Comparison of ENCODE assay signal across 8 cellular contexts in genomic region chr7:73827568-73828106, GRCh38. TPM values are rescaled to one million over a fixed set of nuclear protein-coding genes. Genes with fewer than 3 reads are reported as not detected.
DNase-seq lines count a peak whose midpoint lies in the region; FAIRE-seq lines count a peak whose summit lies in the region.

No MANE protein-coding gene starts in this region.

- peak overlapping the region; percentile 49 for H3K4me3 Mint-ChIP-seq in dendritic cell treated with granulocyte-macrophage colony-stimulating factor and Interleukin-4, amounts not matched to agents 40 ng/mL and 50 ng/mL, for 4 days
- H3K4me3 Mint-ChIP-seq in activated T-helper 2 cell treated with anti-CD3 and anti-CD28 coated beads, Interferon-gamma antibody, Interleukin-2, Interleukin-4, amounts not matched to agents 10 μg/mL and 5 μg/mL and 100 μg/mL, durations not matched to agents 14 hours and 24 hours and 36 hours (ENCODE audit: low read depth) = no peak overlapping the region

- no peaks in the 10 kb centered on the region for H3K36me3 ChIP-seq in rectal smooth muscle tissue (ENCODE audit: control insufficient read depth, insufficient read depth, low read length)

- peak overlapping the region; percentile 98 for H3K27ac Mint-ChIP-seq in dendritic cell treated with granulocyte-macrophage colony-stimulating factor and Interleukin-4, amounts not matched to agents 40 ng/mL and 50 ng/mL, for 4 days
- H3K27ac Mint-ChIP-seq in activated T-helper 2 cell treated with anti-CD3 and anti-CD28 coated beads, Interferon-gamma antibody, Interleukin-2, Interleukin-4, amounts not matched to agents 10 μg/mL and 5 μg/mL and 100 μg/mL, durations not matched to agents 14 hours and 24 hours and 36 hours = no peak overlapping the region

- peaks cover 97% of the 10 kb centered on the region for H3K4me1 Mint-ChIP-seq in dendritic cell treated with granulocyte-macrophage colony-stimulating factor and Interleukin-4, amounts not matched to agents 40 ng/mL and 50 ng/mL, for 4 days (ENCODE audit: low read depth)
- peaks cover 16% of the 10 kb centered on the region for H3K4me1 Mint-ChIP-seq in activated T-helper 2 cell treated with anti-CD3 and anti-CD28 coated beads, Interferon-gamma antibody, Interleukin-2, Interleukin-4, amounts not matched to agents 10 μg/mL and 5 μg/mL and 100 μg/mL, durations not matched to agents 14 hours and 24 hours and 36 hours (ENCODE audit: low read depth)

- H3K9me3 Mint-ChIP-seq in dendritic cell treated with granulocyte-macrophage colony-stimulating factor and Interleukin-4, amounts not matched to agents 40 ng/mL and 50 ng/mL, for 4 days = no peaks in the 10 kb centered on the region
- no peaks in the 10 kb centered on the region for H3K9me3 Mint-ChIP-seq in activated T-helper 2 cell treated with anti-CD3 and anti-CD28 coated beads, Interferon-gamma antibody, Interleukin-2, Interleukin-4, amounts not matched to agents 10 μg/mL and 5 μg/mL and 100 μg/mL, durations not matched to agents 14 hours and 24 hours and 36 hours

- H3K27me3 Mint-ChIP-seq in dendritic cell treated with granulocyte-macrophage colony-stimulating factor and Interleukin-4, amounts not matched to agents 40 ng/mL and 50 ng/mL, for 4 days = peaks cover 45% of the 10 kb centered on the region
- H3K27me3 Mint-ChIP-seq in activated T-helper 2 cell treated with anti-CD3 and anti-CD28 coated beads, Interferon-gamma antibody, Interleukin-2, Interleukin-4, amounts not matched to agents 10 μg/mL and 5 μg/mL and 100 μg/mL, durations not matched to agents 14 hours and 24 hours and 36 hours (ENCODE audit: low read depth) = peaks cover 18% of the 10 kb centered on the region

- intact Hi-C loops in dendritic cell treated with granulocyte-macrophage colony-stimulating factor and Interleukin-4, amounts not matched to agents 40 ng/mL and 50 ng/mL, for 4 days (cut with micrococcal nuclease) = loop anchor here (2.0 kb wide), 1 partner anchor 27 kb away; no protein-coding TSS in a partner anchor
- intact Hi-C loops in activated T-helper 2 cell treated with anti-CD3 and anti-CD28 coated beads, Interferon-gamma antibody, Interleukin-2, Interleukin-4, amounts not matched to agents 10 μg/mL and 5 μg/mL and 100 μg/mL, durations not matched to agents 14 hours and 24 hours and 36 hours (cut with micrococcal nuclease) = no loop called here

- H3K27me3 ChIP-seq in rectal smooth muscle tissue (ENCODE audit: control insufficient read depth, insufficient read depth, low read length) = no peaks in the 10 kb centered on the region

- H3K4me1 ChIP-seq in rectal smooth muscle tissue (ENCODE audit: control insufficient read depth, insufficient read depth, low read length) = peaks cover 8% of the 10 kb centered on the region

- peak overlapping the region; percentile 11 for H3K4me3 ChIP-seq in rectal smooth muscle tissue (ENCODE audit: low read length)

- H3K36me3 Mint-ChIP-seq in dendritic cell treated with granulocyte-macrophage colony-stimulating factor and Interleukin-4, amounts not matched to agents 40 ng/mL and 50 ng/mL, for 4 days (ENCODE audit: low read depth) = no peaks in the 10 kb centered on the region
- no peaks in the 10 kb centered on the region for H3K36me3 Mint-ChIP-seq in activated T-helper 2 cell treated with anti-CD3 and anti-CD28 coated beads, Interferon-gamma antibody, Interleukin-2, Interleukin-4, amounts not matched to agents 10 μg/mL and 5 μg/mL and 100 μg/mL, durations not matched to agents 14 hours and 24 hours and 36 hours (ENCODE audit: low read depth)

- DNase-seq in H4 (ENCODE audit: low spot score) = peak; percentile 95
- peak; percentile 56 for DNase-seq in NCI-H2227 treated with DMSO at 0.1 percent for 48 hours (lab: John Stamatoyannopoulos, UW)
- DNase-seq in activated T-helper 2 cell treated with anti-CD3 and anti-CD28 coated beads, Interferon-gamma antibody, Interleukin-2, Interleukin-4, amounts not matched to agents 10 μg/mL and 5 μg/mL and 100 μg/mL, durations not matched to agents 14 hours and 24 hours and 36 hours (ENCODE audit: low spot score) = no peak
- DNase-seq in frontal cortex (ENCODE audit: low spot score in 2 of 2) = no peak
- no peak for DNase-seq in kidney glomerular epithelial cell (lab: John Stamatoyannopoulos, UW)
- DNase-seq in epidermal melanocyte (ENCODE audit: insufficient read length, low spot score) = no peak

- peak overlapping the region; percentile 53 for H3K27ac ChIP-seq in rectal smooth muscle tissue (ENCODE audit: low read depth, low read length)

- FAIRE-seq in frontal cortex (lab: Jason Lieb, UNC) = no peak

- H3K9ac ChIP-seq in rectal smooth muscle tissue (ENCODE audit: low read length) = no peak overlapping the region

RNA-seq across cellular contexts. Expression of gene CLDN4, which starts 3.2 kb away (rescaled TPM):
- total RNA-seq in H4 (2014; rRNA removed; shearing (Covaris generic)) = 1.2 and 4.0 TPM in 2 replicates
- not detected in 2 replicates for total RNA-seq in activated T-helper 2 cell treated with anti-CD3 and anti-CD28 coated beads, Interferon-gamma antibody, Interleukin-2, Interleukin-4, amounts not matched to agents 10 μg/mL and 5 μg/mL and 100 μg/mL, durations not matched to agents 14 hours and 24 hours and 36 hours
- not detected for total RNA-seq in frontal cortex

RNA-seq across cellular contexts. Expression of gene METTL27, which starts 14.7 kb away (rescaled TPM):
- total RNA-seq in H4 (2014; rRNA removed; shearing (Covaris generic)) = 0.48 and 3.3 TPM in 2 replicates
- total RNA-seq in activated T-helper 2 cell treated with anti-CD3 and anti-CD28 coated beads, Interferon-gamma antibody, Interleukin-2, Interleukin-4, amounts not matched to agents 10 μg/mL and 5 μg/mL and 100 μg/mL, durations not matched to agents 14 hours and 24 hours and 36 hours = 0.90 and 0.94 TPM in 2 replicates
- 0.41 TPM for total RNA-seq in frontal cortex

RNA-seq across cellular contexts. Expression of gene TMEM270, which starts 33.3 kb away (rescaled TPM):
- total RNA-seq in H4 (2014; rRNA removed; shearing (Covaris generic)) = 0.21 TPM in 1 of 2 replicates, not detected in the other
- total RNA-seq in activated T-helper 2 cell treated with anti-CD3 and anti-CD28 coated beads, Interferon-gamma antibody, Interleukin-2, Interleukin-4, amounts not matched to agents 10 μg/mL and 5 μg/mL and 100 μg/mL, durations not matched to agents 14 hours and 24 hours and 36 hours = not detected in 2 replicates
- total RNA-seq in frontal cortex = not detected

RNA-seq across cellular contexts. Expression of gene CLDN3, which starts 57.6 kb away (rescaled TPM):
- total RNA-seq in H4 (2014; rRNA removed; shearing (Covaris generic)) = not detected in 2 replicates
- total RNA-seq in activated T-helper 2 cell treated with anti-CD3 and anti-CD28 coated beads, Interferon-gamma antibody, Interleukin-2, Interleukin-4, amounts not matched to agents 10 μg/mL and 5 μg/mL and 100 μg/mL, durations not matched to agents 14 hours and 24 hours and 36 hours = not detected in 2 replicates
- not detected for total RNA-seq in frontal cortex

Comparison
In these comparisons a context has a peak if more than half of its experiments do, and no peak if none do; other contexts are left out.
1. DNase-seq: peak in H4 (single experiment) and NCI-H2227 treated with DMSO at 0.1 percent for 48 hours (single experiment); none in activated T-helper 2 cell treated with anti-CD3 and anti-CD28 coated beads, Interferon-gamma antibody, Interleukin-2, Interleukin-4, amounts not matched to agents 10 μg/mL and 5 μg/mL and 100 μg/mL, durations not matched to agents 14 hours and 24 hours and 36 hours (single experiment), frontal cortex (0 of 2), kidney glomerular epithelial cell (single experiment) and epidermal melanocyte (single experiment).